ENCODE assay signal across 7 cellular contexts in the genomic region with DNA sequence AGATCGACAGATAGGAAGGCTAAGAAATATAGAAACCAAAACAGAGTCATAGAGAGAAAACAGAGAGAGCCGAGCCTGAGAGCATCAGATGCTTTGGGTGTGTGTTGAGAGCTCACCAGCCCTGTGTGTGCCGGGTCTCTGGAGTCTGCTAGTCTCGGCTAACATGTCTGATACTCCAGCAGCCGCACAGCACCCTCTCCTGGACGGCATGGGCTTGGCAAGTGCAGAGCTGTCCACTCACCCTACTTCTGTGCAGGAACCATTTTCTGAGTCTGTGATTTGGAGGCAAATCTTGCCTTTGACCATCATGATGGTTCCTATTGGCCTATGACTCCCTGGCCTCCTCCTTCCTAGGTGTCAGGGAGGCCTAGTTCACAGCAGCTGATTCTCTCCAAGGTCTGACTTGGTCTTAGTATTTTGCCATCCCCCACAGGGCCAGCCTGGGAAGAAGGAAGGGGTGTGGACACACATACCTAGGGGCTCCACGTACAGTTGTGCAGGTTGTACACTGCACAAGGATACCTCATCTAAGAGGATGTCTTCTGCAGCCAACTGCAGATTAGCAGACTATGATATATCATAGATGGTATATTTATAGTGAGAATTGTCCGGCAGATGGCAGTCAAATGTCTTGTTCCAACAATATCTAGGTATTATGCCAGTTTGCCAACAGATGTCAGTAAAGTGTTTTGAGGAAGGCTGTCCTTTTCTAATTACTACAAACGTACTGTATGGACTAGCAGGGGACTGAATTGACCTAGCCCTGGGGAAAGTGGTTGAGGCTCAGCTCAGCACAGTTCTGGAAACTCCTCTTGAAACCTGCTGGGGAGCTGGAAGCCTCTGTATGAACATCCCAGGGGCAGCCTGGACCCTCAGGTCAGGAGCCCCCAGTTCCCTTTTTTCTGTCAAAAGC. TPM values are rescaled to one million over a fixed set of nuclear protein-coding genes. Genes with fewer than 3 reads are reported as not detected.
A peak's percentile ranks its signal among the peaks of the same experiment; 100 is the strongest.
DNase-seq lines count a peak whose midpoint lies in the region; ATAC-seq, FAIRE-seq and TF ChIP-seq lines count a peak whose summit lies in the region.

No MANE protein-coding gene starts in this region.

- no peaks in the 10 kb centered on the region for H3K36me3 ChIP-seq in hepatocyte (replicated peaks; ENCODE audit: insufficient read depth, low read depth)

- 11% methylated on average over 9 of the region's 9 CpGs for WGBS in hepatocyte (ENCODE audit: low lambda C conversion rate, missing lambda C conversion rate)

- peak overlapping the region; percentile 42 for H3K4me3 Mint-ChIP-seq in T-helper 2 cell treated with Interferon-gamma antibody and Interleukin-4, amounts not matched to agents 5 μg/mL and 100 μg/mL, for 36 hours

- peak; percentile 78 for DNase-seq in GM18507 (ENCODE audit: extremely low spot score, insufficient read length, low read depth)
- DNase-seq in NCI-H2029 (lab: John Stamatoyannopoulos, UW), result peak; percentile 88
- DNase-seq in T-helper 2 cell treated with Interferon-gamma antibody and Interleukin-4, amounts not matched to agents 5 μg/mL and 100 μg/mL, for 36 hours (ENCODE audit: low spot score), result peak; percentile 87
- peak; percentile 93 for DNase-seq in hepatocyte (ENCODE audit: low spot score)
- DNase-seq in skeletal muscle cell (ENCODE audit: low read depth), result peak; percentile 61

- H3K4me3 ChIP-seq in hepatocyte, result no peak overlapping the region
- no peak overlapping the region for H3K4me3 ChIP-seq in skeletal muscle cell (ENCODE audit: low read depth, low read length)

- ATAC-seq in HG03025 (IDR thresholded peaks at IDR 0.05; ENCODE audit: low FRiP score, unreplicated experiment), result peak; percentile 82

- FAIRE-seq in GM18507 (lab: Jason Lieb, UNC), result peak; percentile 79

- peak overlapping the region; percentile 22 for H3K4me2 ChIP-seq in hepatocyte

- peak overlapping the region; percentile 53 for H2AFZ ChIP-seq in hepatocyte

- H3K4me1 ChIP-seq in hepatocyte (ENCODE audit: insufficient read depth), result peaks cover 5% of the 10 kb centered on the region

- peak overlapping the region; percentile 79 for H3K27ac Mint-ChIP-seq in T-helper 2 cell treated with Interferon-gamma antibody and Interleukin-4, amounts not matched to agents 5 μg/mL and 100 μg/mL, for 36 hours

- H3K36me3 Mint-ChIP-seq in T-helper 2 cell treated with Interferon-gamma antibody and Interleukin-4, amounts not matched to agents 5 μg/mL and 100 μg/mL, for 36 hours (ENCODE audit: low read depth), result no peaks in the 10 kb centered on the region

- H3K27me3 ChIP-seq in hepatocyte, result no peaks in the 10 kb centered on the region

- no peaks in the 10 kb centered on the region for H3K79me2 ChIP-seq in hepatocyte

- no peaks in the 10 kb centered on the region for H3K9me2 ChIP-seq in hepatocyte (replicated peaks; ENCODE audit: insufficient read depth)

- peaks cover 49% of the 10 kb centered on the region for H3K4me1 Mint-ChIP-seq in T-helper 2 cell treated with Interferon-gamma antibody and Interleukin-4, amounts not matched to agents 5 μg/mL and 100 μg/mL, for 36 hours (ENCODE audit: low read depth)

- TF ChIP-seq CTCF in hepatocyte (IDR thresholded peaks at IDR 0.05; ENCODE audit: poor library complexity), result peak; percentile 83

- H4K20me1 ChIP-seq in hepatocyte (ENCODE audit: insufficient read depth, poor library complexity, severe bottlenecking), result no peaks in the 10 kb centered on the region

- no peaks in the 10 kb centered on the region for H3K9me3 Mint-ChIP-seq in T-helper 2 cell treated with Interferon-gamma antibody and Interleukin-4, amounts not matched to agents 5 μg/mL and 100 μg/mL, for 36 hours

- no peaks in the 10 kb centered on the region for H3K9me3 ChIP-seq in hepatocyte (ENCODE audit: low read depth)

- no peaks in the 10 kb centered on the region for H3K27me3 Mint-ChIP-seq in T-helper 2 cell treated with Interferon-gamma antibody and Interleukin-4, amounts not matched to agents 5 μg/mL and 100 μg/mL, for 36 hours (ENCODE audit: low read depth)

- H3K27ac ChIP-seq in angular gyrus (ENCODE audit: low read depth, low read length), result peak overlapping the region; percentile 53
- H3K27ac ChIP-seq in hepatocyte, result peak overlapping the region; percentile 25

RNA-seq across cellular contexts. Expression of a gene that starts 13.0 kb away (rescaled TPM):
- 2.5 and 4.6 TPM in 2 replicates for total RNA-seq in hepatocyte
- polyA plus RNA-seq in hepatocyte, result 3.7 and 5.2 TPM in 2 replicates

RNA-seq across cellular contexts. Expression of a gene that starts 32.4 kb away (rescaled TPM):
- 184 and 203 TPM in 2 replicates for total RNA-seq in hepatocyte
- 359 and 395 TPM in 2 replicates for polyA plus RNA-seq in hepatocyte
